Comparison of ENCODE assay signal across 24 cellular contexts in genomic region chr13:27437126-27437525, GRCh38. TPM values are rescaled to one million over a fixed set of nuclear protein-coding genes. Genes with fewer than 3 reads are reported as not detected.
DNase-seq lines count a peak whose midpoint lies in the region; ATAC-seq and FAIRE-seq lines count a peak whose summit lies in the region.
"Had no signal": no experiment of that assay in that cellular context is flagged by ENCODE, and none has a peak within 500 bp of the region (broad histone marks: within the 10 kb centered on the region; RNA-seq: fewer than 3 reads in every experiment).

No MANE protein-coding gene starts in this region.

- no peaks in the 10 kb centered on the region for H3K27me3 Mint-ChIP-seq in activated naive CD4-positive, alpha-beta T cell treated with anti-CD3 and anti-CD28 coated beads, Interleukin-2, amount 10 ng/mL, durations not matched to agents 7 days and 5 days
- no peaks in the 10 kb centered on the region for H3K27me3 Mint-ChIP-seq in CD4-positive, alpha-beta memory T cell
- H3K27me3 Mint-ChIP-seq in T-helper 17 cell = no peaks in the 10 kb centered on the region

- peaks cover 50% of the 10 kb centered on the region for H3K36me3 ChIP-seq in CD4-positive, alpha-beta memory T cell (ENCODE audit: insufficient read depth, low read length)
- H3K36me3 ChIP-seq in small intestine (ENCODE audit: control insufficient read depth in 2 of 2, insufficient read depth in 2 of 2, low read length in 2 of 2) = peaks cover 18 to 26% of the 10 kb centered on the region in 2 donors

- H3K9me3 Mint-ChIP-seq in activated naive CD4-positive, alpha-beta T cell treated with anti-CD3 and anti-CD28 coated beads, Interleukin-2, amount 10 ng/mL, durations not matched to agents 7 days and 5 days = no peaks in the 10 kb centered on the region
- no peaks in the 10 kb centered on the region for H3K9me3 Mint-ChIP-seq in CD4-positive, alpha-beta memory T cell

- no peak for FAIRE-seq in small intestine (lab: Jason Lieb, UNC)
- FAIRE-seq: A549, D721Med, HTR-8/SVneo had no signal

- H3K27ac ChIP-seq in CD4-positive, alpha-beta memory T cell (ENCODE audit: low read depth, low read length) = no peak overlapping the region
- H3K27ac ChIP-seq in small intestine (ENCODE audit: low read depth in 1 of 2, low read length in 1 of 2) = no peak overlapping the region
- H3K27ac ChIP-seq: A549, SJCRH30 had no signal

- no peak overlapping the region for H3K4me3 Mint-ChIP-seq in activated naive CD4-positive, alpha-beta T cell treated with anti-CD3 and anti-CD28 coated beads, Interleukin-2, amount 10 ng/mL, durations not matched to agents 7 days and 5 days
- no peak overlapping the region for H3K4me3 Mint-ChIP-seq in CD4-positive, alpha-beta memory T cell
- H3K4me3 Mint-ChIP-seq in T-helper 17 cell = peak overlapping the region; percentile 63

- intact Hi-C loops in CD4-positive, alpha-beta memory T cell (cut with micrococcal nuclease) = no loop called here

- CTCF ChIA-PET in activated naive CD4-positive, alpha-beta T cell treated with anti-CD3 and anti-CD28 coated beads, Interleukin-2, amount 10 ng/mL, durations not matched to agents 7 days and 5 days (lab: Charles Lee) = interaction anchor here (2.0 kb wide), 1 partner anchor 12 kb away, joined by 8 read pairs; the partner anchor contains the start of gene GTF3A
- CTCF ChIA-PET in CD4-positive, alpha-beta memory T cell (lab: Charles Lee; ENCODE audit: partially characterized antibody) = interaction anchor here (1.9 kb wide), 1 partner anchor 10 kb away, joined by 5 read pairs; no protein-coding TSS in a partner anchor

- H3K4me1 ChIP-seq in CD4-positive, alpha-beta memory T cell (ENCODE audit: insufficient read depth, low read length) = peaks cover 45% of the 10 kb centered on the region
- H3K4me1 ChIP-seq in small intestine (ENCODE audit: control insufficient read depth in 2 of 2, insufficient read depth in 1 of 2, low read depth in 1 of 2, low read length in 1 of 2) = peaks cover 4 to 5% of the 10 kb centered on the region in 2 donors
- H3K4me1 ChIP-seq: A549, SJCRH30 had no signal

- ATAC-seq in T-helper 17 cell = no peak
- ATAC-seq in GM21717 (IDR thresholded peaks at IDR 0.05; ENCODE audit: unreplicated experiment) = no peak
- ATAC-seq: A549, HCT116, Panc1 had no signal

- no peak overlapping the region for H3K4me3 ChIP-seq in CD4-positive, alpha-beta memory T cell (ENCODE audit: low read length in 2 of 2)
- H3K4me3 ChIP-seq in small intestine (ENCODE audit: low read depth in 1 of 2, low read length in 2 of 2) = no peak overlapping the region
- H3K4me3 ChIP-seq: A549, SJCRH30 had no signal

- POLR2A ChIA-PET in CD4-positive, alpha-beta memory T cell (lab: Charles Lee; ENCODE audit: partially characterized antibody) = interaction anchor here (1.9 to 4.4 kb wide), 3 partner anchors 8 to 13 kb away, joined by 6 to 62 read pairs (median 6); partner anchors contain the start of genes GTF3A and MTIF3

- H3K9me3 ChIP-seq in CD4-positive, alpha-beta memory T cell (ENCODE audit: control insufficient read depth in 1 of 2, low read length in 2 of 2) = no peaks in the 10 kb centered on the region
- no peaks in the 10 kb centered on the region for H3K9me3 ChIP-seq in T-helper 17 cell (ENCODE audit: control insufficient read depth, low read length, poor library complexity, severe bottlenecking)
- H3K9me3 ChIP-seq in small intestine (ENCODE audit: control insufficient read depth, low read depth) = no peaks in the 10 kb centered on the region
- H3K9me3 ChIP-seq: A549, SJCRH30 had no signal

- H3K27me3 ChIP-seq in CD4-positive, alpha-beta memory T cell (ENCODE audit: insufficient read depth, low read length) = no peaks in the 10 kb centered on the region
- H3K27me3 ChIP-seq in small intestine (ENCODE audit: control insufficient read depth in 2 of 2, insufficient read depth in 2 of 2, low read length in 2 of 2) = no peaks in the 10 kb centered on the region
- H3K27me3 ChIP-seq: SJCRH30 had no signal

- 66 to 87% (median 74%) methylated on average over 2 of the region's 2 CpGs for WGBS in small intestine, 3 donors

- peak overlapping the region; percentile 1 for H3K27ac Mint-ChIP-seq in activated naive CD4-positive, alpha-beta T cell treated with anti-CD3 and anti-CD28 coated beads, Interleukin-2, amount 10 ng/mL, durations not matched to agents 7 days and 5 days
- H3K27ac Mint-ChIP-seq in CD4-positive, alpha-beta memory T cell = peak overlapping the region in 6 of 7 donors; percentile 25 to 70 (median 50)
- no peak overlapping the region for H3K27ac Mint-ChIP-seq in T-helper 17 cell

- H3K36me3 Mint-ChIP-seq in activated naive CD4-positive, alpha-beta T cell treated with anti-CD3 and anti-CD28 coated beads, Interleukin-2, amount 10 ng/mL, durations not matched to agents 7 days and 5 days = peaks cover 74% of the 10 kb centered on the region
- peaks cover 64 to 78% of the 10 kb centered on the region in 2 donors for H3K36me3 Mint-ChIP-seq in CD4-positive, alpha-beta memory T cell
- H3K36me3 Mint-ChIP-seq in T-helper 17 cell (ENCODE audit: low read depth) = peaks cover 12% of the 10 kb centered on the region

- H3K4me1 Mint-ChIP-seq in activated naive CD4-positive, alpha-beta T cell treated with anti-CD3 and anti-CD28 coated beads, Interleukin-2, amount 10 ng/mL, durations not matched to agents 7 days and 5 days = peaks cover 57% of the 10 kb centered on the region
- H3K4me1 Mint-ChIP-seq in CD4-positive, alpha-beta memory T cell = peaks cover 34 to 75% (median 48%) of the 10 kb centered on the region in 4 donors
- peaks cover 44% of the 10 kb centered on the region for H3K4me1 Mint-ChIP-seq in T-helper 17 cell

- DNase-seq in activated naive CD4-positive, alpha-beta T cell treated with anti-CD3 and anti-CD28 coated beads, Interleukin-2, amount 10 ng/mL, durations not matched to agents 7 days and 5 days = no peak
- DNase-seq in activated naive CD4-positive, alpha-beta T cell (lab: John Stamatoyannopoulos, UW) = no peak
- DNase-seq in CD4-positive, alpha-beta memory T cell = no peak
- DNase-seq in T-helper 17 cell = no peak
- DNase-seq in small intestine = peak; percentile 60
- DNase-seq in activated CD4-positive, alpha-beta T cell treated with anti-CD3 and anti-CD28 coated beads, Interleukin-2, amount 50 U/mL, for 48 hours = no peak
- no peak for DNase-seq in NCI-H2171 treated with DMSO at 0.1 percent for 48 hours (lab: John Stamatoyannopoulos, UW)
- DNase-seq: DMS53, EL, GF-D8, GOT3, KG1, NCI-H1092, NCI-H1436 treated with DMSO at 0.1 percent for 48 hours, NCI-H1930, NCI-H2227 treated with DMSO at 0.1 percent for 48 hours, NCI-H510A, SJCRH30 had no signal

RNA-seq across cellular contexts. Expression of gene GTF3A, which starts 12.7 kb away (rescaled TPM):
- 100 to 1,000 TPM; 225 to 236 TPM for total RNA-seq in CD4-positive, alpha-beta memory T cell
- 100 to 1,000 TPM; 596 to 688 TPM for polyA plus RNA-seq in CD4-positive, alpha-beta memory T cell
- 100 to 1,000 TPM; 164 to 171 TPM for total RNA-seq in T-helper 17 cell
- 100 to 1,000 TPM in 2 of 3 donors, 10 to 100 TPM in 1; 98.2 to 129 (median 126) TPM for polyA plus RNA-seq in small intestine

RNA-seq across cellular contexts. Expression of gene MTIF3, which starts 13.2 kb away (rescaled TPM):
- total RNA-seq in CD4-positive, alpha-beta memory T cell = 10 to 100 TPM; 86.4 to 92.4 TPM
- polyA plus RNA-seq in CD4-positive, alpha-beta memory T cell = 10 to 100 TPM; 85.6 to 94.4 TPM
- total RNA-seq in T-helper 17 cell = 10 to 100 TPM; 33.2 to 38.3 TPM
- polyA plus RNA-seq in small intestine = 100 to 1,000 TPM in 2 of 3 donors, 10 to 100 TPM in 1; 82.2 to 149 (median 138) TPM
